ENCODE assay signal across 26 cellular contexts in the genomic region with DNA sequence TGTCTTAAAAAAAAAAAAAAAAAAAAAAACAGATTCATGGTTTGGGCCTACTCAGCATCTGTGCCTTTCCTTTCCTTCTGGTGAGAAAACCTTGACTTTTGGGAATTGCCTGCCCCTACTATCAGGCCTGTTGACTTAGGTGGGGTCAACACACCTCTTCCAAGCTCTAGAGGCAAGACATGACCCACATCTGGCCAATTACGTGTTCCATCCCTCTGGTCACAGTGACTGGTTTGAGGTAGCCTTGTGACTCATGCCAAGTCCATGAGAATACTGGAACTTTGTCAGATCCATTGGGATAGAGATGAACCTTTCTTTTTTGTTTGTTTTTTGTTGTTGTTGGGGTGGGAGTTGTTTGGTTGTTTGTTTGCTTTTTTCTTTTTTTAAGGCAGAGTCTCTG. TPM values are rescaled to one million over a fixed set of nuclear protein-coding genes. Genes with fewer than 3 reads are reported as not detected.
A peak's percentile ranks its signal among the peaks of the same experiment; 100 is the strongest.
DNase-seq lines count a peak whose midpoint lies in the region; ATAC-seq lines count a peak whose summit lies in the region.
"Had no signal": no experiment of that assay in that cellular context is flagged by ENCODE, and none has a peak within 500 bp of the region (broad histone marks: within the 10 kb centered on the region; RNA-seq: fewer than 3 reads in every experiment).

No MANE protein-coding gene starts in this region.

- no peaks in the 10 kb centered on the region for H3K36me3 ChIP-seq in SJCRH30
- H3K36me3 ChIP-seq: heart left ventricle, spleen, tibial nerve had no signal

- no peaks in the 10 kb centered on the region for H3K27me3 ChIP-seq in SJCRH30
- H3K27me3 ChIP-seq: heart left ventricle, spleen, tibial nerve had no signal

- no peak overlapping the region for H3K27ac ChIP-seq in SJCRH30
- H3K27ac ChIP-seq: heart left ventricle, spleen had no signal

- peaks cover 3% of the 10 kb centered on the region; the same call in 1 of the 2 replicates for H3K4me1 ChIP-seq in SJCRH30

- peak; percentile 14 for DNase-seq in A172 (ENCODE audit: low spot score)
- peak; percentile 55 for DNase-seq in GM04503 (ENCODE audit: low read depth)
- DNase-seq in RKO (ENCODE audit: low spot score) = peak; percentile 39
- peak; percentile 42 for DNase-seq in fibroblast of gingiva (ENCODE audit: low read depth)
- no peak for DNase-seq in SJCRH30
- DNase-seq in NCI-H1092 (lab: John Stamatoyannopoulos, UW) = no peak
- DNase-seq in NCI-H1417 (lab: John Stamatoyannopoulos, UW) = no peak
- DNase-seq: activated CD8-positive, alpha-beta T cell treated with anti-CD3 and anti-CD28 coated beads for 36 hours; activated gamma-delta T cell treated with Interleukin-2 at 50 U/mL for 16 hours; amniotic stem cell; C1 segment of cervical spinal cord; heart left ventricle; left colon; mesenchymal stem cell; NCI-H1436 treated with DMSO at 0.1 percent for 48 hours; NCI-H2171; NCI-H524; occipital lobe; retina; stimulated activated CD4-positive, alpha-beta T cell treated with anti-CD3 and anti-CD28 coated beads, Interleukin-4, amount 100 ng/mL, for 1 hour; stimulated activated naive CD4-positive, alpha-beta T cell treated with Interleukin-2 at 50 U/mL for 16 hours had no signal

- H3K9me3 ChIP-seq in SJCRH30 (replicated peaks) = no peaks in the 10 kb centered on the region
- H3K9me3 ChIP-seq: heart left ventricle, spleen, tibial nerve had no signal

- ATAC-seq in HG02884 (IDR thresholded peaks at IDR 0.05; ENCODE audit: unreplicated experiment) = no peak
- ATAC-seq: activated CD4-positive, CD25-positive, alpha-beta regulatory T cell treated with anti-CD3 and anti-CD28 coated beads, Interleukin-2, amount 50 U/mL, for 24 hours; activated CD8-positive, alpha-beta T cell treated with anti-CD3 and anti-CD28 coated beads for 36 hours; heart left ventricle; HepG2; left colon had no signal

- no peak overlapping the region for H3K4me3 ChIP-seq in SJCRH30
- H3K4me3 ChIP-seq: heart left ventricle, spleen, tibial nerve had no signal

RNA-seq across cellular contexts. Expression of gene KHDRBS1, which starts 37.3 kb away (rescaled TPM):
- total RNA-seq in A172 (2014; rRNA removed; shearing (Covaris generic)) = 58.0 and 70.0 TPM in 2 replicates
- 128 and 138 TPM in 2 replicates for total RNA-seq in SJCRH30 (2014; rRNA removed; shearing (Covaris generic))

RNA-seq across cellular contexts. Expression of gene PTP4A2, which starts 38.2 kb away (rescaled TPM):
- 207 and 289 TPM in 2 replicates for total RNA-seq in A172 (2014; rRNA removed; shearing (Covaris generic))
- 311 and 314 TPM in 2 replicates for total RNA-seq in SJCRH30 (2014; rRNA removed; shearing (Covaris generic))

Comparison
In these comparisons a context has a peak if more than half of its experiments do, and no peak if none do; other contexts are left out.
1. DNase-seq: peak in A172 (single experiment), GM04503 (single experiment), RKO (single experiment) and fibroblast of gingiva (single experiment); none in SJCRH30 (0 of 2), NCI-H1092 (single experiment) and NCI-H1417 (0 of 3).